In genomic region chr2:216532562-216532961, GRCh38 we compare ENCODE assay signal across 22 cellular contexts.
"Had no signal": no experiment of that assay in that cellular context is flagged by ENCODE, and none has a peak within 500 bp of the region (broad histone marks: within the 10 kb centered on the region; RNA-seq: fewer than 3 reads in every experiment).

No MANE protein-coding gene starts in this region.

- H3K4me3 Mint-ChIP-seq: activated CD4-positive, alpha-beta T cell treated with anti-CD3 and anti-CD28 coated beads for 36 hours; activated naive CD8-positive, alpha-beta T cell; activated T-helper 1 cell treated with anti-CD3 and anti-CD28 coated beads, Interleukin-12 subunit alpha, Interleukin-12 subunit beta, Interleukin-2, Interleukin-4 antibody, amounts not matched to agents 30 ng/mL and 10 ng/mL and 1 ng/mL, durations not matched to agents 14 hours and 24 hours and 36 hours; naive B cell; stimulated activated memory B cell treated with anti-CD40 and anti-IgM and Interleukin-4, amounts not matched to agents 10 μg/mL and 1 μg/mL and 100 μg/mL, for 72 hours; T-helper 2 cell treated with Interferon-gamma antibody and Interleukin-4, amounts not matched to agents 5 μg/mL and 100 μg/mL, for 36 hours had no signal

- H3K4me1 Mint-ChIP-seq: naive B cell; stimulated activated memory B cell treated with anti-CD40 and anti-IgM and Interleukin-4, amounts not matched to agents 10 μg/mL and 1 μg/mL and 100 μg/mL, for 72 hours had no signal

- H3K36me3 Mint-ChIP-seq: activated naive CD8-positive, alpha-beta T cell; naive B cell; stimulated activated memory B cell treated with anti-CD40 and anti-IgM and Interleukin-4, amounts not matched to agents 10 μg/mL and 1 μg/mL and 100 μg/mL, for 72 hours had no signal

- DNase-seq: activated CD4-positive, alpha-beta T cell treated with anti-CD3 and anti-CD28 coated beads for 36 hours; activated CD4-positive, alpha-beta T cell treated with anti-CD3 and anti-CD28 coated beads, Interleukin-2, amount 50 U/mL, for 48 hours; activated gamma-delta T cell treated with Interleukin-2 at 50 U/mL for 16 hours; body of pancreas; central memory CD4-positive, alpha-beta T cell; colonic mucosa; mammary epithelial cell; naive B cell; ovary; psoas muscle; spleen; stimulated activated CD4-positive, alpha-beta T cell treated with anti-CD3 and anti-CD28 coated beads, Interleukin-4, amount 100 ng/mL, for 4 hours; SW 1271; tibial artery had no signal

- H3K4me1 ChIP-seq: body of pancreas, colonic mucosa had no signal

- H2AFZ ChIP-seq: hepatocyte had no signal

- H3K27ac ChIP-seq: body of pancreas, colonic mucosa, psoas muscle had no signal

- H3K4me3 ChIP-seq: body of pancreas, colonic mucosa, hepatocyte, ovary, psoas muscle, spleen, tibial artery had no signal

- H3K27me3 Mint-ChIP-seq: activated CD4-positive, alpha-beta T cell treated with anti-CD3 and anti-CD28 coated beads for 36 hours; activated naive CD8-positive, alpha-beta T cell; stimulated activated memory B cell treated with anti-CD40 and anti-IgM and Interleukin-4, amounts not matched to agents 10 μg/mL and 1 μg/mL and 100 μg/mL, for 72 hours had no signal

- H3K27ac Mint-ChIP-seq: activated CD4-positive, alpha-beta T cell treated with anti-CD3 and anti-CD28 coated beads for 36 hours; activated naive CD8-positive, alpha-beta T cell; activated T-helper 1 cell treated with anti-CD3 and anti-CD28 coated beads, Interleukin-12 subunit alpha, Interleukin-12 subunit beta, Interleukin-2, Interleukin-4 antibody, amounts not matched to agents 30 ng/mL and 10 ng/mL and 1 ng/mL, durations not matched to agents 14 hours and 24 hours and 36 hours; naive B cell; stimulated activated memory B cell treated with anti-CD40 and anti-IgM and Interleukin-4, amounts not matched to agents 10 μg/mL and 1 μg/mL and 100 μg/mL, for 72 hours; T-helper 2 cell treated with Interferon-gamma antibody and Interleukin-4, amounts not matched to agents 5 μg/mL and 100 μg/mL, for 36 hours had no signal

- H3K4me2 ChIP-seq: hepatocyte had no signal

- H3K9me3 Mint-ChIP-seq: activated T-helper 1 cell treated with anti-CD3 and anti-CD28 coated beads, Interleukin-12 subunit alpha, Interleukin-12 subunit beta, Interleukin-2, Interleukin-4 antibody, amounts not matched to agents 30 ng/mL and 10 ng/mL and 1 ng/mL, durations not matched to agents 14 hours and 24 hours and 36 hours; naive B cell; stimulated activated memory B cell treated with anti-CD40 and anti-IgM and Interleukin-4, amounts not matched to agents 10 μg/mL and 1 μg/mL and 100 μg/mL, for 72 hours; T-helper 2 cell treated with Interferon-gamma antibody and Interleukin-4, amounts not matched to agents 5 μg/mL and 100 μg/mL, for 36 hours had no signal

- H3K9me3 ChIP-seq: body of pancreas, colonic mucosa, ovary, psoas muscle, spleen, tibial artery had no signal

- H3K36me3 ChIP-seq: colonic mucosa, ovary, spleen, tibial artery had no signal

- H3K27me3 ChIP-seq: body of pancreas, colonic mucosa, hepatocyte, ovary, tibial artery had no signal

- FAIRE-seq: TTC549 had no signal

- ATAC-seq: activated CD4-positive, alpha-beta T cell treated with anti-CD3 and anti-CD28 coated beads for 36 hours; body of pancreas; esophagus mucosa; psoas muscle; sciatic nerve; stimulated activated memory B cell treated with anti-CD40 and anti-IgM and Interleukin-4, amounts not matched to agents 10 μg/mL and 1 μg/mL and 100 μg/mL, for 72 hours had no signal

- H3K79me2 ChIP-seq: hepatocyte had no signal
